Comparison of ENCODE assay signal across 8 cellular contexts in the genomic region with DNA sequence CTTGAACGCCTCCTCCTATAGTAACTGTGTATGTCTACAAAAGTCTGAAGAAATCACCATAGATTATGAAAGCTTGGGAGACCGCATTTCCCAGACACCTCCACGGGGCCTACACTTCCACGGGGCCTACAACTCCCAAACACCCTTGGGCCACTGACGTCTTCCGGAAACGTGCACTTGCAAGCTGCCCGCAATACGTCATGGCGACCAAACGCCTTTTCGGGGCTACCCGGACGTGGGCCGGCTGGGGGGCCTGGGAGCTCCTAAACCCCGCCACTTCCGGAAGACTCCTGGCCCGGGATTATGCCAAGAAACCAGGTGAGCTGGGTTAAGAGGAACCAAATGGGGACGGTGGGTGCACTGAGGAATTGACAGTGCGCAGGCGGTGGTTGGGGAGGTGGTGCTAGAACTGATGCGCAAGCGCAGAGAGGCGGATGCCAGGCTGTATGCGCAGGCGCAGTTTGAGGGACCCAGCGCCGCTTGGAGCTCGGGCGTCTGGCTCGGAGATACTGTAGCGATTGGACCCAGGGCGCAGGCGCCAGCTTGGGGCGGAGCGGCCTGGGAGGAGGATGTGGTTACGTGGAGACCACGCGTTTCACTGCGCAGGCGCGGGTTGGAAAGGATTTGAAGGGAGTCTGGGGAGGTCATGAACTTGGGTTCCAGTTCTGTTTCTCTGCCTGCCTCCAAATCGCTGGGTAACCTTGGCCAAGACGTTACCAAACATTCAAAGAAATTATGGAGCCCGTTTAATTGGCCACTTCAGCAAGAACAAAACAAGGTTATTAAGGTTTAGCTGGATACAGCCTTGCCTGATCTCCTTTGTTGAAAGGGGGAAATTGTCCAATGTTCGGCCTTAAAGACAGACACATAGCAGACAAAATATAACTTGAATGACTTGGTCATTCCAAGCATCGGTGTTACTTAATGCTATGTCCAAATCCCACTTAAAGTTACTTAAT. TPM values are rescaled to one million over a fixed set of nuclear protein-coding genes. Genes with fewer than 3 reads are reported as not detected.
DNase-seq lines count a peak whose midpoint lies in the region; ATAC-seq, FAIRE-seq and TF ChIP-seq lines count a peak whose summit lies in the region.

A gene (plus strand): TSS at position 182 of the 959 bp plus-strand sequence. CDS start 19 bp downstream, at position 201.

- H3K36me3 ChIP-seq in body of pancreas (replicated peaks in 1 of 2; ENCODE audit: insufficient read depth in 1 of 2, low read depth in 2 of 2) (peaks cover 0 to 7% of the 10 kb centered on the region in 2 donors), sigmoid colon (peaks cover 7 to 52% (median 25%) of the 10 kb centered on the region in 4 donors)

- peak within 1 kb of the TSS; percentile 92 for H3K27ac ChIP-seq in 22Rv1
- peak within 1 kb of the TSS; percentile 94 to 100 (median 98) for H3K27ac ChIP-seq in body of pancreas
- peak within 1 kb of the TSS; percentile 95 to 98 (median 96) for H3K27ac ChIP-seq in sigmoid colon

- peaks cover 39% of the 10 kb centered on the region for H3K4me1 ChIP-seq in body of pancreas
- H3K4me1 ChIP-seq in sigmoid colon = peaks cover 0 to 46% (median 37%) of the 10 kb centered on the region in 4 donors

- H3K27me3 ChIP-seq in body of pancreas = no peaks in the 10 kb centered on the region
- H3K27me3 ChIP-seq in sigmoid colon = no peaks in the 10 kb centered on the region

- H3K9me3 ChIP-seq in body of pancreas = no peaks in the 10 kb centered on the region
- H3K9me3 ChIP-seq in sigmoid colon = no peaks in the 10 kb centered on the region

- peak in 1 of 4 donors; percentile 44 for TF ChIP-seq EP300 in sigmoid colon (IDR thresholded peaks at IDR 0.05)

- H3K4me3 ChIP-seq in body of pancreas (peak within 1 kb of the TSS; percentile 96 to 98), sigmoid colon (peak within 1 kb of the TSS; percentile 78 to 92 (median 88))

- peak; percentile 80 for FAIRE-seq in TTC549 (lab: Jason Lieb, UNC)

- TF ChIP-seq POLR2A in body of pancreas (IDR thresholded peaks at IDR 0.05) (peak; percentile 72 to 94 (median 93)), sigmoid colon (IDR thresholded peaks at IDR 0.05) (peak in 1 of 2 donors; percentile 73)

- TF ChIP-seq CTCF in 22Rv1 (IDR thresholded peaks at IDR 0.05) = no peak
- TF ChIP-seq CTCF in body of pancreas (IDR thresholded peaks at IDR 0.05) = peak in 1 of 7 experiments; percentile 10
- no peak for TF ChIP-seq CTCF in sigmoid colon (IDR thresholded peaks at IDR 0.05)

- 2 to 3% methylated on average over 34 to 47 of the region's 47 CpGs for WGBS in body of pancreas, 2 donors
- WGBS in sigmoid colon, 2 donors = 3% methylated on average over 47 of the region's 47 CpGs

- peak; percentile 96 for DNase-seq in NCI-H2107 treated with DMSO at 0.1 percent for 48 hours (lab: John Stamatoyannopoulos, UW; ENCODE audit: unreplicated experiment)
- peak; percentile 99 to 100 (median 99) for DNase-seq in body of pancreas
- peak; percentile 92 for DNase-seq in iPS DF 19.7 (ENCODE audit: low read depth, low spot score)
- DNase-seq in sigmoid colon = peak; percentile 100

- ATAC-seq in GM18520 (IDR thresholded peaks at IDR 0.05; ENCODE audit: unreplicated experiment) = peak; percentile 70
- ATAC-seq in HG03064 (IDR thresholded peaks at IDR 0.05; ENCODE audit: low read depth, unreplicated experiment) = peak; percentile 46
- peak; percentile 94 for ATAC-seq in body of pancreas

- intact Hi-C loops in body of pancreas (cut with DNase I) (no loop called here), sigmoid colon (cut with DNase I) (loop anchor here (5.0 kb wide), 2 partner anchors 95 to 210 kb away; a partner anchor contains a TSS)

RNA-seq across cellular contexts. Expression of the gene that starts here (rescaled TPM):
- total RNA-seq in body of pancreas = 10 to 100 TPM; 78.9 to 86.0 TPM
- total RNA-seq in sigmoid colon = 100 to 1,000 TPM in 3 of 4 donors, 10 to 100 TPM in 1; 80.6 to 123 (median 103) TPM
- polyA plus RNA-seq in sigmoid colon = 100 to 1,000 TPM in 2 of 3 donors, 10 to 100 TPM in 1; 87.7 to 185 (median 168) TPM

Comparison
In these comparisons a context has a peak if more than half of its experiments do, and no peak if none do; other contexts are left out.
1. Peak in every context shown above with its lines: DNase-seq, ATAC-seq, H3K4me3 ChIP-seq and H3K27ac ChIP-seq.